ENCODE assay signal across 9 cellular contexts in genomic region chr15:41417812-41418211, GRCh38. TPM values are rescaled to one million over a fixed set of nuclear protein-coding genes. Genes with fewer than 3 reads are reported as not detected.
DNase-seq lines count a peak whose midpoint lies in the region; ATAC-seq, FAIRE-seq and TF ChIP-seq lines count a peak whose summit lies in the region.
"Had no signal": no experiment of that assay in that cellular context is flagged by ENCODE, and none has a peak within 500 bp of the region (broad histone marks: within the 10 kb centered on the region; RNA-seq: fewer than 3 reads in every experiment).

No MANE protein-coding gene starts in this region.

- H3K36me3 Mint-ChIP-seq in activated T-cell treated with anti-CD3 and anti-CD28 coated beads, Interleukin-2, amount 50 U/mL, for 4 hours (ENCODE audit: insufficient read depth): peaks cover 3% of the 10 kb centered on the region
- no peaks in the 10 kb centered on the region for H3K36me3 Mint-ChIP-seq in T-cell

- POLR2A ChIA-PET in T-cell (lab: Charles Lee): no interaction called here

- no peak for FAIRE-seq in D721Med (lab: Jason Lieb, UNC)
- FAIRE-seq: colon had no signal

- ATAC-seq in activated T-cell treated with anti-CD3 and anti-CD28 coated beads, Interleukin-2, amount 50 U/mL, for 4 hours: no peak
- ATAC-seq in T-cell (replicated peaks in 1 of 4) (no peak), HG02623 (IDR thresholded peaks at IDR 0.05; ENCODE audit: unreplicated experiment) (no peak)

- CTCF ChIA-PET in T-cell (lab: Charles Lee): interaction anchor here in 1 of 2 donors (0.6 kb wide), 1 partner anchor 124 kb away, joined by 5 read pairs; no protein-coding TSS in a partner anchor

- H3K9me3 Mint-ChIP-seq in activated T-cell treated with anti-CD3 and anti-CD28 coated beads, Interleukin-2, amount 50 U/mL, for 4 hours: no peaks in the 10 kb centered on the region
- H3K9me3 Mint-ChIP-seq in T-cell: no peaks in the 10 kb centered on the region

- peaks cover 42% of the 10 kb centered on the region for H3K4me1 Mint-ChIP-seq in activated T-cell treated with anti-CD3 and anti-CD28 coated beads, Interleukin-2, amount 50 U/mL, for 4 hours (ENCODE audit: low read depth)
- H3K4me1 Mint-ChIP-seq in T-cell: peaks cover 45 to 47% (median 46%) of the 10 kb centered on the region in 3 donors

- H3K27ac ChIP-seq in skin epidermis: peak overlapping the region; percentile 48 to 96 (median 90)

- H3K4me3 ChIP-seq in skin epidermis: peak overlapping the region; percentile 51 to 99 (median 90)

- peak overlapping the region; percentile 95 for H3K4me3 Mint-ChIP-seq in activated T-cell treated with anti-CD3 and anti-CD28 coated beads, Interleukin-2, amount 50 U/mL, for 4 hours
- H3K4me3 Mint-ChIP-seq in T-cell: peak overlapping the region; percentile 94 to 96 (median 95)

- no peaks in the 10 kb centered on the region for H3K27me3 Mint-ChIP-seq in activated T-cell treated with anti-CD3 and anti-CD28 coated beads, Interleukin-2, amount 50 U/mL, for 4 hours (ENCODE audit: low read depth)
- no peaks in the 10 kb centered on the region for H3K27me3 Mint-ChIP-seq in T-cell

- no peak for TF ChIP-seq CTCF in D721Med (IDR thresholded peaks at IDR 0.05; ENCODE audit: insufficient read depth, missing control alignments)

- no peak for DNase-seq in activated T-cell treated with anti-CD3 and anti-CD28 coated beads, Interleukin-2, amount 50 U/mL, for 4 hours
- DNase-seq in activated T-cell treated with anti-CD3 and anti-CD28 coated beads, Interleukin-2, amount 50 U/mL, for 48 hours: no peak
- peak in 1 of 34 experiments; percentile 10 for DNase-seq in T-cell
- DNase-seq in germinal center (ENCODE audit: low spot score): peak; percentile 18
- no peak for DNase-seq in stimulated activated CD4-positive, alpha-beta T cell treated with anti-CD3 and anti-CD28 coated beads, Interleukin-15, amount 100 ng/mL, for 24 hours
- DNase-seq in D721Med (ENCODE audit: insufficient read length, low spot score): no peak

- peak overlapping the region; percentile 76 to 81 for H3K27ac Mint-ChIP-seq in T-cell

RNA-seq across cellular contexts. Expression of gene RTF1, which starts 0.9 kb away (rescaled TPM):
- 10 to 100 TPM; 28.6 to 38.3 (median 32.6) TPM for total RNA-seq in activated T-cell treated with anti-CD3 and anti-CD28 coated beads, Interleukin-2, amount 50 U/mL, for 4 hours
- 10 to 100 TPM; 30.6 to 45.9 (median 37.5) TPM for total RNA-seq in T-cell

RNA-seq across cellular contexts. Expression of gene NDUFAF1, which starts 15.5 kb away (rescaled TPM):
- total RNA-seq in activated T-cell treated with anti-CD3 and anti-CD28 coated beads, Interleukin-2, amount 50 U/mL, for 4 hours: 10 to 100 TPM; 28.6 to 31.4 (median 29.3) TPM
- 10 to 100 TPM in 3 of 5 donors, 1 to 10 TPM in 2; 5.5 to 13.7 (median 12.7) TPM for total RNA-seq in T-cell
